Comparison of ENCODE assay signal across 7 cellular contexts in the genomic region with DNA sequence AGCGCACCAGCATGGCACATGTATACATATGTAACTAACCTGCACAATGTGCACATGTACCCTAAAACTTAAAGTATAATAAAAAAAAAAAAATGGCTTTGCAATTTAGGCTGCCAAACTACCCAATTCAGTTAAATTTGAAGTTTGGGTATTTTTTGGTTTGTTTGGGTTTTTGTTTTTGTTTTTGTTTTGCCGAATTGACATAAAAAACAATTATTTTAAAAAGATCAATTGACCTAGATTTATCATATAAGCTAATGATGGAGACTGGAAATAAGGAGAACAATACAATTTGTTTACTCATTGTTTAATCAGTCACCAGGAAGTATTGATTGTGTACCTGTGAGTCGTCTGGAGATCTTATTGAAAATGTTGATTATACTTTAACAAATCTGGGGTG.
"Had no signal": no experiment of that assay in that cellular context is flagged by ENCODE, and none has a peak within 500 bp of the region (broad histone marks: within the 10 kb centered on the region; RNA-seq: fewer than 3 reads in every experiment).

No MANE protein-coding gene starts in this region.

- DNase-seq: H9, HCEC 1CT, KG1 had no signal

- H3K27me3 Mint-ChIP-seq: IgD-negative memory B cell had no signal

- H3K9me3 Mint-ChIP-seq: GM23338, H9 had no signal

- H3K4me2 ChIP-seq: GM23338 had no signal

- H3K4me3 ChIP-seq: GM23338 had no signal

- ATAC-seq: GM23338 had no signal

- H3K4me3 Mint-ChIP-seq: GM23338, H9, IgD-negative memory B cell had no signal

- FAIRE-seq: H1, H54 had no signal

- H3K27ac Mint-ChIP-seq: GM23338, H9, IgD-negative memory B cell had no signal

- H2AFZ ChIP-seq: GM23338 had no signal

- H3K4me1 Mint-ChIP-seq: IgD-negative memory B cell had no signal
